ENCODE assay signal across 1 cellular context in the genomic region with DNA sequence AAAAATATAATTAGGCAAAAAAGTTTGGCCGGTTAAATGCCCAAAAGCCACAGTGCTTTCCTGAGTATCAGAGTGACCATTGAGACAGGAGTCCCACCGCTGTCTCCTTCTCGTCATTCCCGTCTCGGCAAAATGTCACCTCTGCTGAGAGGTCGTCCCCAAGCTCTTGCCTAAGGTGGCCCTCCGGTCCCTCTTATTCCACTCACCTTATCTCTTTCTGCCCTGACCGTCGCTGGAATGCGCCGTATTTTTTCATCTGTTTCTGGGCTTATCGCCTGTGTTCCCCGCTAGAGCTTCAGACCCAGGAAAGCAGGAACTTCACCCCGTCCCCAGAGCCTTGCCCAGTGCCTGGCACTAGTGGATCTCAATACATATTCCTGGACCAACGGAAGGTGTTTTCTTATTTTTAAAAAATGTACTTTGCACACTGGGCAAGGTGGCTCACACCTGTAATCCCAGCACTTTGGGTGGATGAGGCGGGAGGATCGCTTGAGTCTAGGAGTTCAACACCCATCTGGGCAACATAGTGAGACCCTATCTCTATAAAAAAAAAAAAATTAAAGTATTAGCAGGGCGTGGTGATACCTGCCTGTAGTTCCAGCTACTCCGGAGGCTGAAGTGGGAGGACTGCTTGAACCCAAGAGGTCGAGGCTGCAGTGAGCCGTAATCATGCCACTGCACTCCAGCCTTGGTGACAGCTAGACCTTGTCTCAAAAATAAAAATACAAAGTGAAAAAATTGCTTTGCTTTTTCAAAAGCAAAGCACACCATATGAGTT.
TF ChIP-seq lines count a peak whose summit lies in the region.

No MANE protein-coding gene starts in this region.

TF ChIP-seq in HepG2, 621 proteins besides CTCF, POLR2A, EP300 and RAD21 (continued from another document):
- TF ChIP-seq, protein P1, sequence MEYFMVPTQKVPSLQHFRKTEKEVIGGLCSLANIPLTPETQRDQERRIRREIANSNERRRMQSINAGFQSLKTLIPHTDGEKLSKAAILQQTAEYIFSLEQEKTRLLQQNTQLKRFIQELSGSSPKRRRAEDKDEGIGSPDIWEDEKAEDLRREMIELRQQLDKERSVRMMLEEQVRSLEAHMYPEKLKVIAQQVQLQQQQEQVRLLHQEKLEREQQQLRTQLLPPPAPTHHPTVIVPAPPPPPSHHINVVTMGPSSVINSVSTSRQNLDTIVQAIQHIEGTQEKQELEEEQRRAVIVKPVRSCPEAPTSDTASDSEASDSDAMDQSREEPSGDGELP (IDR thresholded peaks at IDR 0.05; ENCODE audit: borderline replicate concordance, low read depth) = no peak
- TF ChIP-seq TEAD2 (CRISPR knock-in tag; IDR thresholded peaks at IDR 0.05) = no peak
- TF ChIP-seq TBX2 (CRISPR knock-in tag; IDR thresholded peaks at IDR 0.05; ENCODE audit: borderline replicate concordance) = no peak
- TF ChIP-seq, protein P2, sequence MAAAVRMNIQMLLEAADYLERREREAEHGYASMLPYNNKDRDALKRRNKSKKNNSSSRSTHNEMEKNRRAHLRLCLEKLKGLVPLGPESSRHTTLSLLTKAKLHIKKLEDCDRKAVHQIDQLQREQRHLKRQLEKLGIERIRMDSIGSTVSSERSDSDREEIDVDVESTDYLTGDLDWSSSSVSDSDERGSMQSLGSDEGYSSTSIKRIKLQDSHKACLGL (CRISPR knock-in tag; IDR thresholded peaks at IDR 0.05) = no peak
- TF ChIP-seq HOXA7 (CRISPR knock-in tag; IDR thresholded peaks at IDR 0.05) = no peak
- no peak for TF ChIP-seq SOX5 (CRISPR knock-in tag; IDR thresholded peaks at IDR 0.05; ENCODE audit: borderline replicate concordance)
- TF ChIP-seq ZNF124 (CRISPR knock-in tag; IDR thresholded peaks at IDR 0.05) = no peak
- TF ChIP-seq, protein P3, sequence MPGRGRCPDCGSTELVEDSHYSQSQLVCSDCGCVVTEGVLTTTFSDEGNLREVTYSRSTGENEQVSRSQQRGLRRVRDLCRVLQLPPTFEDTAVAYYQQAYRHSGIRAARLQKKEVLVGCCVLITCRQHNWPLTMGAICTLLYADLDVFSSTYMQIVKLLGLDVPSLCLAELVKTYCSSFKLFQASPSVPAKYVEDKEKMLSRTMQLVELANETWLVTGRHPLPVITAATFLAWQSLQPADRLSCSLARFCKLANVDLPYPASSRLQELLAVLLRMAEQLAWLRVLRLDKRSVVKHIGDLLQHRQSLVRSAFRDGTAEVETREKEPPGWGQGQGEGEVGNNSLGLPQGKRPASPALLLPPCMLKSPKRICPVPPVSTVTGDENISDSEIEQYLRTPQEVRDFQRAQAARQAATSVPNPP (CRISPR knock-in tag; IDR thresholded peaks at IDR 0.05) = no peak
- TF ChIP-seq MTA1 (CRISPR knock-in tag; IDR thresholded peaks at IDR 0.05; ENCODE audit: borderline replicate concordance) = 0 out of 2 replicates have a peak, but pooled peaks have one; percentile 18
- 0 out of 2 replicates have a peak, but pooled peaks have one; percentile 40 for TF ChIP-seq ZNF543 (CRISPR knock-in tag; IDR thresholded peaks at IDR 0.05)
- 0 out of 2 replicates have a peak, but pooled peaks have one; percentile 21 for TF ChIP-seq ARNTL (CRISPR knock-in tag; IDR thresholded peaks at IDR 0.05)
- TF ChIP-seq MAF1 (CRISPR knock-in tag; IDR thresholded peaks at IDR 0.05; ENCODE audit: borderline replicate concordance) = no peak
- TF ChIP-seq ZNF34 (CRISPR knock-in tag; IDR thresholded peaks at IDR 0.05; ENCODE audit: borderline replicate concordance) = no peak
- TF ChIP-seq ZFP36 (IDR thresholded peaks at IDR 0.05; ENCODE audit: borderline replicate concordance, low read depth, low read length, partially characterized antibody) = no peak
- TF ChIP-seq, protein P4, sequence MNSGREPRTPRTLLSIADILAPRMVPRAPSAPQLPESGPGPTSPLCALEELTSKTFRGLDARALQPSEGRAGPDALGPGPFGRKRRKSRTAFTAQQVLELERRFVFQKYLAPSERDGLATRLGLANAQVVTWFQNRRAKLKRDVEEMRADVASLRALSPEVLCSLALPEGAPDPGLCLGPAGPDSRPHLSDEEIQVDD (CRISPR knock-in tag; IDR thresholded peaks at IDR 0.05; ENCODE audit: borderline replicate concordance) = no peak
- TF ChIP-seq KDM2A (CRISPR knock-in tag; IDR thresholded peaks at IDR 0.05; ENCODE audit: borderline replicate concordance, low read depth) = no peak
- no peak for TF ChIP-seq TBP (CRISPR knock-in tag; IDR thresholded peaks at IDR 0.05)
- no peak for TF ChIP-seq SALL1 (CRISPR knock-in tag; IDR thresholded peaks at IDR 0.05)
- TF ChIP-seq MED13 (CRISPR knock-in tag; IDR thresholded peaks at IDR 0.05) = no peak
- TF ChIP-seq ZNF121 (CRISPR knock-in tag; IDR thresholded peaks at IDR 0.05) = peak; percentile 81
- no peak for TF ChIP-seq KLF13 (CRISPR knock-in tag; IDR thresholded peaks at IDR 0.05)
